Comparison of ENCODE assay signal across 9 cellular contexts in genomic region chr1:216600730-216601426, GRCh38.
DNase-seq lines count a peak whose midpoint lies in the region; ATAC-seq and TF ChIP-seq lines count a peak whose summit lies in the region.
"Had no signal": no experiment of that assay in that cellular context is flagged by ENCODE, and none has a peak within 500 bp of the region (broad histone marks: within the 10 kb centered on the region; RNA-seq: fewer than 3 reads in every experiment).

No MANE protein-coding gene starts in this region.

- H3K4me1 ChIP-seq in HEK293 (ENCODE audit: control insufficient read depth, insufficient read depth, low read length): 0 out of 2 replicates have a peak, but pooled peaks cover 2% of the 10 kb centered on the region
- peaks cover 5 to 12% (median 11%) of the 10 kb centered on the region in 4 donors for H3K4me1 ChIP-seq in esophagus muscularis mucosa
- peaks cover 6% of the 10 kb centered on the region for H3K4me1 ChIP-seq in mesodermal cell (ENCODE audit: control insufficient read depth, insufficient read depth, low read length, poor library complexity, severe bottlenecking)
- peaks cover 0 to 5% of the 10 kb centered on the region in 2 donors for H3K4me1 ChIP-seq in thyroid gland
- H3K4me1 ChIP-seq: BLaER1 treated with 17β-estradiol and CSF1 and Interleukin-3, amounts not matched to agents 10 nM and 100 nM had no signal

- intact Hi-C loops in esophagus muscularis mucosa (cut with DNase I): loop anchor here (10.0 kb wide), 1 partner anchor 124 kb away; the partner anchor contains the start of gene ESRRG
- intact Hi-C loops in thyroid gland (cut with DNase I): no loop called here

- ATAC-seq in T-cell (replicated peaks in 1 of 4): peak in 1 of 4 experiments; percentile 30

- H3K27ac ChIP-seq in HEK293 (ENCODE audit: extremely low read depth, low read depth, low read length) (peak overlapping the region; percentile 45; the same call in 1 of the 2 replicates), esophagus muscularis mucosa (replicated peaks in 1 of 4) (peak overlapping the region; percentile 95 to 97 (median 96)), mesodermal cell (ENCODE audit: low read depth, low read length, severe bottlenecking) (peak overlapping the region; percentile 95), thyroid gland (peak overlapping the region; percentile 86 to 92 (median 88))
- H3K27ac ChIP-seq: BLaER1 treated with 17β-estradiol and CSF1 and Interleukin-3, amounts not matched to agents 10 nM and 100 nM had no signal

- H3K36me3 Mint-ChIP-seq in T-cell: no peaks in the 10 kb centered on the region

- no peak overlapping the region for H3K27ac Mint-ChIP-seq in T-cell

- peaks cover 3 to 4% (median 3%) of the 10 kb centered on the region in 3 donors for H3K4me1 Mint-ChIP-seq in T-cell

- POLR2A ChIA-PET in HEK293 (lab: Yijun Ruan, JAX): no interaction called here
- POLR2A ChIA-PET in T-cell (lab: Charles Lee): no interaction called here

- peaks cover 0 to 2% (median 0%) of the 10 kb centered on the region in 3 donors for H3K9me3 Mint-ChIP-seq in T-cell

- no peak for TF ChIP-seq CTCF in HEK293 (tag by site-specific recombination; IDR thresholded peaks at IDR 0.05)
- TF ChIP-seq CTCF in esophagus muscularis mucosa (IDR thresholded peaks at IDR 0.05): peak; percentile 45 to 77 (median 47)
- TF ChIP-seq CTCF in thyroid gland (IDR thresholded peaks at IDR 0.05): peak in 5 of 6 experiments; percentile 25 to 67 (median 34)

- peak; percentile 31 for DNase-seq in SIG-M5 treated with dmso at 0.1 percent for 504 hours (lab: John Stamatoyannopoulos, UW; ENCODE audit: unreplicated experiment)
- no peak for DNase-seq in SIG-M5 (lab: John Stamatoyannopoulos, UW)
- DNase-seq in M059J (ENCODE audit: low read depth): peak; percentile 64
- no peak for DNase-seq in T-cell
- DNase-seq in esophagus muscularis mucosa (ENCODE audit: extremely low spot score): peak; percentile 94
- peak; percentile 79 to 81 for DNase-seq in thyroid gland

- H3K4me3 ChIP-seq in HEK293 (ENCODE audit: low read depth, low read length) (peak overlapping the region; percentile 57), esophagus muscularis mucosa (peak overlapping the region; percentile 76 to 88 (median 79)), mesodermal cell (ENCODE audit: extremely low read depth, insufficient read depth, low read length, poor library complexity, severe bottlenecking) (peak overlapping the region; percentile 48), thyroid gland (replicated peaks in 1 of 3) (peak overlapping the region; percentile 8 to 63 (median 41))
- H3K4me3 ChIP-seq: BLaER1 treated with 17β-estradiol and CSF1 and Interleukin-3, amounts not matched to agents 10 nM and 100 nM had no signal

- TF ChIP-seq EP300 in esophagus muscularis mucosa (IDR thresholded peaks at IDR 0.05): no peak

- H3K36me3 ChIP-seq in HEK293 (ENCODE audit: control insufficient read depth in 2 of 2, insufficient read depth in 1 of 2, low read length in 2 of 2): no peaks in the 10 kb centered on the region
- H3K36me3 ChIP-seq in esophagus muscularis mucosa: no peaks in the 10 kb centered on the region
- no peaks in the 10 kb centered on the region for H3K36me3 ChIP-seq in mesodermal cell (ENCODE audit: control insufficient read depth, insufficient read depth, low read length)
- H3K36me3 ChIP-seq in thyroid gland: no peaks in the 10 kb centered on the region
- H3K36me3 ChIP-seq: BLaER1 treated with 17β-estradiol and CSF1 and Interleukin-3, amounts not matched to agents 10 nM and 100 nM had no signal

- CTCF ChIA-PET in HEK293 (lab: Yijun Ruan, JAX): interaction anchor here (0.6 to 1.5 kb wide), 10 partner anchors 13 to 1974 kb away, joined by 3 to 6 read pairs (median 3); no protein-coding TSS in a partner anchor
- CTCF ChIA-PET in T-cell (lab: Charles Lee): no interaction called here

- H3K9me3 ChIP-seq in HEK293 (ENCODE audit: control insufficient read depth, insufficient read depth, low read depth, low read length): no peaks in the 10 kb centered on the region
- H3K9me3 ChIP-seq in esophagus muscularis mucosa: no peaks in the 10 kb centered on the region
- no peaks in the 10 kb centered on the region for H3K9me3 ChIP-seq in mesodermal cell (ENCODE audit: control insufficient read depth, low read length)
- H3K9me3 ChIP-seq in thyroid gland: no peaks in the 10 kb centered on the region

- WGBS in esophagus muscularis mucosa: under 1% methylated on average over 20 of the region's 53 CpGs
- WGBS in mesodermal cell (ENCODE audit: insufficient coverage in 2 of 2), 2 experiments: 2 to 3% methylated on average over 41 to 43 of the region's 53 CpGs
- WGBS in thyroid gland, 2 donors: 0 to 1% methylated on average over 27 to 35 of the region's 53 CpGs

- H3K27me3 Mint-ChIP-seq in T-cell: peaks cover 12 to 16% of the 10 kb centered on the region in 2 donors

- TF ChIP-seq POLR2A in esophagus muscularis mucosa (IDR thresholded peaks at IDR 0.05; ENCODE audit: low read depth): no peak
- peak in 1 of 2 donors; percentile 60 for TF ChIP-seq POLR2A in thyroid gland (IDR thresholded peaks at IDR 0.05)

- H3K4me3 Mint-ChIP-seq in T-cell: peak overlapping the region in 2 of 3 donors; percentile 22 to 32

- H3K27me3 ChIP-seq in esophagus muscularis mucosa: no peaks in the 10 kb centered on the region
- no peaks in the 10 kb centered on the region for H3K27me3 ChIP-seq in thyroid gland
- H3K27me3 ChIP-seq: BLaER1 treated with 17β-estradiol and CSF1 and Interleukin-3, amounts not matched to agents 10 nM and 100 nM had no signal

TF ChIP-seq in HEK293, 187 proteins besides CTCF, POLR2A, EP300 and RAD21 (continues in another document):
- TF ChIP-seq GLIS1 (tag by site-specific recombination; IDR thresholded peaks at IDR 0.05): peak; percentile 74
- TF ChIP-seq GLIS2 (tag by site-specific recombination; IDR thresholded peaks at IDR 0.05): peak; percentile 68
- peak; percentile 72 for TF ChIP-seq ZBTB20 (tag by site-specific recombination; IDR thresholded peaks at IDR 0.05)
- peak; percentile 53; the same call in 1 of the 2 replicates for TF ChIP-seq ZXDB (tag by site-specific recombination; IDR thresholded peaks at IDR 0.05)
- no peak for TF ChIP-seq TRIM28 (IDR thresholded peaks at IDR 0.05; ENCODE audit: borderline replicate concordance, low read length)
- TF ChIP-seq ZBTB17 (tag by site-specific recombination; IDR thresholded peaks at IDR 0.05): peak; percentile 40; the same call in 1 of the 2 replicates
- no peak for TF ChIP-seq ZFP3 (tag by site-specific recombination; IDR thresholded peaks at IDR 0.05; ENCODE audit: low read depth)
- no peak for TF ChIP-seq BCL11A (tag by site-specific recombination; IDR thresholded peaks at IDR 0.05; ENCODE audit: low read depth)
- peak; percentile 65 for TF ChIP-seq ZIC2 (tag by site-specific recombination; IDR thresholded peaks at IDR 0.05)
- no peak for TF ChIP-seq ZNF223 (tag by site-specific recombination; IDR thresholded peaks at IDR 0.05)
- TF ChIP-seq PATZ1 (tag by site-specific recombination; IDR thresholded peaks at IDR 0.05): peak; percentile 37
- no peak for TF ChIP-seq ZBTB49 (tag by site-specific recombination; IDR thresholded peaks at IDR 0.05; ENCODE audit: low read depth)
- no peak for TF ChIP-seq ZNF510 (tag by site-specific recombination; IDR thresholded peaks at IDR 0.05; ENCODE audit: insufficient replicate concordance)
- no peak for TF ChIP-seq ZNF23 (tag by site-specific recombination; IDR thresholded peaks at IDR 0.05; ENCODE audit: borderline replicate concordance)
- peak; percentile 56; the same call in 1 of the 2 replicates for TF ChIP-seq ZBTB6 (tag by site-specific recombination; IDR thresholded peaks at IDR 0.05)

Comparison
In these comparisons a context has a peak if more than half of its experiments do, and no peak if none do; other contexts are left out.
1. DNase-seq: peak in SIG-M5 treated with dmso at 0.1 percent for 504 hours (single experiment), M059J (single experiment), esophagus muscularis mucosa (single experiment) and thyroid gland (2 of 2); none in SIG-M5 (single experiment) and T-cell (0 of 34).
2. H3K27ac ChIP-seq: peak in every context shown above with its lines; median percentile 96 in esophagus muscularis mucosa; 95 in mesodermal cell; 88 in thyroid gland; 45 in HEK293.
3. Peak in every context shown above with its lines, with median percentiles within 50 percentile points of each other: H3K4me3 ChIP-seq.